ENCODE assay signal across 8 cellular contexts in genomic region chr7:105677803-105678583, GRCh38.
A peak's percentile ranks its signal among the peaks of the same experiment; 100 is the strongest.
DNase-seq lines count a peak whose midpoint lies in the region; ATAC-seq and TF ChIP-seq lines count a peak whose summit lies in the region.

No MANE protein-coding gene starts in this region.

- H3K27me3 ChIP-seq in transverse colon, result no peaks in the 10 kb centered on the region

- intact Hi-C loops in CD14-positive monocyte (cut with micrococcal nuclease) (loop anchor here in 1 of 2 donors (10.0 kb wide), 1 partner anchor 127 kb away; no protein-coding TSS in a partner anchor), left colon (cut with DNase I, micrococcal nuclease) (no loop called here), transverse colon (cut with DNase I; ENCODE audit: low total_unique reads) (no loop called here)

- DNase-seq in CD14-positive monocyte (ENCODE audit: low spot score) (peak; percentile 84), NB4 (ENCODE audit: low read depth) (peak; percentile 90), activated T-cell treated with anti-CD3 and anti-CD28 coated beads for 48 hours (ENCODE audit: low read depth) (peak; percentile 35), left colon (peak; percentile 54 to 71), transverse colon (peak; percentile 68), GM10248 (ENCODE audit: extremely low spot score) (no peak), midbrain (lab: John Stamatoyannopoulos, UW) (no peak)

- 49 to 65% methylated on average over 4 to 11 of the region's 11 CpGs for WGBS in transverse colon (ENCODE audit: low coverage in 1 of 2), 2 donors

- H3K4me1 ChIP-seq in transverse colon, result peaks cover 20 to 57% (median 38%) of the 10 kb centered on the region in 4 donors

- POLR2A ChIA-PET in GM10248 (lab: Yijun Ruan, JAX), result no interaction called here

- in situ Hi-C loops in transverse colon (cut with MboI; ENCODE audit: low pct_ligation_motif_present in 1 of 4, low pct_unique_long_range_greater_than_20kb in 1 of 4, low sequenced_read_pairs in 3 of 4), result no loop called here

- no peaks in the 10 kb centered on the region for H3K9me3 ChIP-seq in transverse colon

- no peaks in the 10 kb centered on the region for H3K9me3 Mint-ChIP-seq in CD14-positive monocyte

- peak overlapping the region; percentile 70 to 77 (median 75) for H3K27ac ChIP-seq in transverse colon

- H3K27ac Mint-ChIP-seq in CD14-positive monocyte, result peak overlapping the region; percentile 94 to 98 (median 95)

- peaks cover 10 to 11% of the 10 kb centered on the region in 2 donors for H3K36me3 Mint-ChIP-seq in CD14-positive monocyte

- no peaks in the 10 kb centered on the region for H3K27me3 Mint-ChIP-seq in CD14-positive monocyte (ENCODE audit: low read depth in 3 of 3)

- ATAC-seq in GM21381 (IDR thresholded peaks at IDR 0.05; ENCODE audit: unreplicated experiment) (peak; percentile 53), left colon (peak; percentile 74)

- TF ChIP-seq CTCF in CD14-positive monocyte (IDR thresholded peaks at IDR 0.05) (no peak), NB4 (IDR thresholded peaks at IDR 0.05; ENCODE audit: low read depth, low read length) (no peak), transverse colon (IDR thresholded peaks at IDR 0.05) (no peak), GM10248 (IDR thresholded peaks at IDR 0.05; ENCODE audit: control extremely low read depth, extremely low read depth, low read depth, missing control alignments) (no peak)

- peak overlapping the region; percentile 95 to 98 for H3K4me3 Mint-ChIP-seq in CD14-positive monocyte

- CTCF ChIA-PET in GM10248 (lab: Yijun Ruan, JAX), result no interaction called here

- H3K4me1 Mint-ChIP-seq in CD14-positive monocyte, result peaks cover 81% of the 10 kb centered on the region

- peak overlapping the region; percentile 77 for H3K4me3 ChIP-seq in NB4 (ENCODE audit: low read depth, low read length)
- peak overlapping the region in 2 of 4 donors; percentile 33 to 42 for H3K4me3 ChIP-seq in transverse colon

- no peak for TF ChIP-seq EP300 in transverse colon (IDR thresholded peaks at IDR 0.05; ENCODE audit: low read depth)

- TF ChIP-seq POLR2A in NB4 (IDR thresholded peaks at IDR 0.05; ENCODE audit: extremely low read depth, insufficient read length) (peak; percentile 66), transverse colon (IDR thresholded peaks at IDR 0.05) (no peak)

- H3K36me3 ChIP-seq in transverse colon, result no peaks in the 10 kb centered on the region

Comparison
In these comparisons a context has a peak if more than half of its experiments do, and no peak if none do; other contexts are left out.
1. DNase-seq: peak in CD14-positive monocyte (single experiment), NB4 (single experiment), activated T-cell treated with anti-CD3 and anti-CD28 coated beads for 48 hours (single experiment), left colon (2 of 2) and transverse colon (single experiment); none in GM10248 (single experiment) and midbrain (single experiment).